ENCODE assay signal across 16 cellular contexts in genomic region chr2:177298191-177298590, GRCh38.
"Had no signal": no experiment of that assay in that cellular context is flagged by ENCODE, and none has a peak within 500 bp of the region (broad histone marks: within the 10 kb centered on the region; RNA-seq: fewer than 3 reads in every experiment).

No MANE protein-coding gene starts in this region.

- H3K4me1 Mint-ChIP-seq: central memory CD8-positive, alpha-beta T cell had no signal

- ATAC-seq: body of pancreas; effector memory CD8-positive, alpha-beta T cell; foreskin keratinocyte; sciatic nerve; T-cell had no signal

- H3K4me1 ChIP-seq: body of pancreas, foreskin keratinocyte had no signal

- H3K9me3 Mint-ChIP-seq: activated naive CD4-positive, alpha-beta T cell treated with anti-CD3 and anti-CD28 coated beads for 36 hours; activated T-helper 1 cell treated with anti-CD3 and anti-CD28 coated beads, Interleukin-12 subunit alpha, Interleukin-12 subunit beta, Interleukin-2, Interleukin-4 antibody, amounts not matched to agents 30 ng/mL and 10 ng/mL and 1 ng/mL, durations not matched to agents 14 hours and 24 hours and 36 hours; central memory CD8-positive, alpha-beta T cell; dendritic cell treated with granulocyte-macrophage colony-stimulating factor and Interleukin-4, amounts not matched to agents 40 ng/mL and 50 ng/mL, for 4 days; effector memory CD8-positive, alpha-beta T cell; nephron; T-cell had no signal

- H3K9me3 ChIP-seq: body of pancreas had no signal

- DNase-seq: activated CD4-positive, alpha-beta T cell treated with anti-CD3 and anti-CD28 coated beads for 48 hours; activated naive CD4-positive, alpha-beta T cell treated with anti-CD3 and anti-CD28 coated beads for 36 hours; body of pancreas; effector memory CD8-positive, alpha-beta T cell; foreskin keratinocyte; occipital lobe; stimulated activated CD4-positive, alpha-beta T cell treated with anti-CD3 and anti-CD28 coated beads, Interleukin-12 subunit alpha, Interleukin-12 subunit beta, amount 100 ng/mL, for 4 hours; stimulated activated naive CD4-positive, alpha-beta T cell treated with Interleukin-2 at 50 U/mL for 16 hours; T-cell had no signal

- H3K27ac Mint-ChIP-seq: activated naive CD4-positive, alpha-beta T cell treated with anti-CD3 and anti-CD28 coated beads for 36 hours; activated T-helper 1 cell treated with anti-CD3 and anti-CD28 coated beads, Interleukin-12 subunit alpha, Interleukin-12 subunit beta, Interleukin-2, Interleukin-4 antibody, amounts not matched to agents 30 ng/mL and 10 ng/mL and 1 ng/mL, durations not matched to agents 14 hours and 24 hours and 36 hours; dendritic cell treated with granulocyte-macrophage colony-stimulating factor and Interleukin-4, amounts not matched to agents 40 ng/mL and 50 ng/mL, for 4 days; progenitor cell of endocrine pancreas; T-cell had no signal

- H3K4me3 Mint-ChIP-seq: activated naive CD4-positive, alpha-beta T cell treated with anti-CD3 and anti-CD28 coated beads for 36 hours; activated T-helper 1 cell treated with anti-CD3 and anti-CD28 coated beads, Interleukin-12 subunit alpha, Interleukin-12 subunit beta, Interleukin-2, Interleukin-4 antibody, amounts not matched to agents 30 ng/mL and 10 ng/mL and 1 ng/mL, durations not matched to agents 14 hours and 24 hours and 36 hours; central memory CD8-positive, alpha-beta T cell; dendritic cell treated with granulocyte-macrophage colony-stimulating factor and Interleukin-4, amounts not matched to agents 40 ng/mL and 50 ng/mL, for 4 days; effector memory CD8-positive, alpha-beta T cell; nephron; T-cell had no signal

- H3K27me3 Mint-ChIP-seq: central memory CD8-positive, alpha-beta T cell; dendritic cell treated with granulocyte-macrophage colony-stimulating factor and Interleukin-4, amounts not matched to agents 40 ng/mL and 50 ng/mL, for 4 days; effector memory CD8-positive, alpha-beta T cell; progenitor cell of endocrine pancreas; T-cell had no signal

- H3K27me3 ChIP-seq: body of pancreas, foreskin keratinocyte had no signal

- H3K27ac ChIP-seq: body of pancreas, foreskin keratinocyte, VCaP had no signal

- H3K4me3 ChIP-seq: body of pancreas had no signal
